Comparison of ENCODE assay signal across 1 cellular context in the genomic region with DNA sequence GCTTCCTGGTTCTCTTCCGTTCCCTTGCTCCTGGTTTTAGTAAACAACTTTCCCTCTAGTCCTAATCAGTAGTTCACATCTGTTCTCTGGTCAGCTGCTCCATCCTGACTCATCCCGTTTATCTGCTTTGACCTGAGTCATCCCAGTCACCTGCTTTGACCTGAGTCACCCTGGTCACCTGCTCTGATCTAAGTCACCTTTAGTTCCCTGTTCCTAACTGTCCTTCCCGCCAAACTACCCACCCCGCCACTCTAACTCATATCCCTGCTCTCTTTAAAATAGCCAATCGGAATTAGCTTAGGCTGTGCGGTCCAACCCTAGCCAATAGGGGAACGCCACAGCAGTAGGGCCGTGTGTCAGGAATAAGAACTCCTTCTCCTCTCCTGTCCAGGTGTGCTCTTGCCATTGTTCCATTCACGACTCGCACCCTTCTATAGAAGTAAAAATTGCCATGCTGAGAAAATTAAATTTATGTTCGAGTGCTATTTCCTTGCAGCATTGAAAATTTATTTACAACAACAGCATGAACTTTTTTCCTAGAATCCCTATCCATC.
TF ChIP-seq lines count a peak whose summit lies in the region.

No MANE protein-coding gene starts in this region.

TF ChIP-seq in K562, 482 proteins besides CTCF, POLR2A, EP300 and RAD21 (continued from another document and continues in another):
- TF ChIP-seq, protein P1, sequence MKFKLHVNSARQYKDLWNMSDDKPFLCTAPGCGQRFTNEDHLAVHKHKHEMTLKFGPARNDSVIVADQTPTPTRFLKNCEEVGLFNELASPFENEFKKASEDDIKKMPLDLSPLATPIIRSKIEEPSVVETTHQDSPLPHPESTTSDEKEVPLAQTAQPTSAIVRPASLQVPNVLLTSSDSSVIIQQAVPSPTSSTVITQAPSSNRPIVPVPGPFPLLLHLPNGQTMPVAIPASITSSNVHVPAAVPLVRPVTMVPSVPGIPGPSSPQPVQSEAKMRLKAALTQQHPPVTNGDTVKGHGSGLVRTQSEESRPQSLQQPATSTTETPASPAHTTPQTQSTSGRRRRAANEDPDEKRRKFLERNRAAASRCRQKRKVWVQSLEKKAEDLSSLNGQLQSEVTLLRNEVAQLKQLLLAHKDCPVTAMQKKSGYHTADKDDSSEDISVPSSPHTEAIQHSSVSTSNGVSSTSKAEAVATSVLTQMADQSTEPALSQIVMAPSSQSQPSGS (CRISPR knock-in tag; IDR thresholded peaks at IDR 0.05), result no peak
- TF ChIP-seq MAFK (IDR thresholded peaks at IDR 0.05; ENCODE audit: low read length), result peak; percentile 79
- peak; percentile 60 for TF ChIP-seq PTTG1 (tag; IDR thresholded peaks at IDR 0.05; ENCODE audit: low read depth)
- TF ChIP-seq, protein P2, sequence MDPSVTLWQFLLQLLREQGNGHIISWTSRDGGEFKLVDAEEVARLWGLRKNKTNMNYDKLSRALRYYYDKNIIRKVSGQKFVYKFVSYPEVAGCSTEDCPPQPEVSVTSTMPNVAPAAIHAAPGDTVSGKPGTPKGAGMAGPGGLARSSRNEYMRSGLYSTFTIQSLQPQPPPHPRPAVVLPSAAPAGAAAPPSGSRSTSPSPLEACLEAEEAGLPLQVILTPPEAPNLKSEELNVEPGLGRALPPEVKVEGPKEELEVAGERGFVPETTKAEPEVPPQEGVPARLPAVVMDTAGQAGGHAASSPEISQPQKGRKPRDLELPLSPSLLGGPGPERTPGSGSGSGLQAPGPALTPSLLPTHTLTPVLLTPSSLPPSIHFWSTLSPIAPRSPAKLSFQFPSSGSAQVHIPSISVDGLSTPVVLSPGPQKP (CRISPR knock-in tag; IDR thresholded peaks at IDR 0.05), result no peak
- no peak for TF ChIP-seq ZNF12 (CRISPR knock-in tag; IDR thresholded peaks at IDR 0.05)
- TF ChIP-seq, protein P3, sequence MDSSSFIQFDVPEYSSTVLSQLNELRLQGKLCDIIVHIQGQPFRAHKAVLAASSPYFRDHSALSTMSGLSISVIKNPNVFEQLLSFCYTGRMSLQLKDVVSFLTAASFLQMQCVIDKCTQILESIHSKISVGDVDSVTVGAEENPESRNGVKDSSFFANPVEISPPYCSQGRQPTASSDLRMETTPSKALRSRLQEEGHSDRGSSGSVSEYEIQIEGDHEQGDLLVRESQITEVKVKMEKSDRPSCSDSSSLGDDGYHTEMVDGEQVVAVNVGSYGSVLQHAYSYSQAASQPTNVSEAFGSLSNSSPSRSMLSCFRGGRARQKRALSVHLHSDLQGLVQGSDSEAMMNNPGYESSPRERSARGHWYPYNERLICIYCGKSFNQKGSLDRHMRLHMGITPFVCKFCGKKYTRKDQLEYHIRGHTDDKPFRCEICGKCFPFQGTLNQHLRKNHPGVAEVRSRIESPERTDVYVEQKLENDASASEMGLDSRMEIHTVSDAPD (CRISPR knock-in tag; IDR thresholded peaks at IDR 0.05), result no peak
- TF ChIP-seq, protein P4, sequence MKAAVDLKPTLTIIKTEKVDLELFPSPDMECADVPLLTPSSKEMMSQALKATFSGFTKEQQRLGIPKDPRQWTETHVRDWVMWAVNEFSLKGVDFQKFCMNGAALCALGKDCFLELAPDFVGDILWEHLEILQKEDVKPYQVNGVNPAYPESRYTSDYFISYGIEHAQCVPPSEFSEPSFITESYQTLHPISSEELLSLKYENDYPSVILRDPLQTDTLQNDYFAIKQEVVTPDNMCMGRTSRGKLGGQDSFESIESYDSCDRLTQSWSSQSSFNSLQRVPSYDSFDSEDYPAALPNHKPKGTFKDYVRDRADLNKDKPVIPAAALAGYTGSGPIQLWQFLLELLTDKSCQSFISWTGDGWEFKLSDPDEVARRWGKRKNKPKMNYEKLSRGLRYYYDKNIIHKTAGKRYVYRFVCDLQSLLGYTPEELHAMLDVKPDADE (conservative IDR thresholded peaks at IDR 0.05; ENCODE audit: control insufficient read depth, low read depth, low read length), result no peak
- TF ChIP-seq KLF16 (IDR thresholded peaks at IDR 0.05), result peak; percentile 78
- TF ChIP-seq ZNF124 (CRISPR knock-in tag; IDR thresholded peaks at IDR 0.05), result no peak
- TF ChIP-seq CBFA2T2 (conservative IDR thresholded peaks at IDR 0.05), result peak; percentile 94
- TF ChIP-seq NCOA4 (IDR thresholded peaks at IDR 0.05; ENCODE audit: partially characterized antibody), result no peak
- TF ChIP-seq, protein P5, sequence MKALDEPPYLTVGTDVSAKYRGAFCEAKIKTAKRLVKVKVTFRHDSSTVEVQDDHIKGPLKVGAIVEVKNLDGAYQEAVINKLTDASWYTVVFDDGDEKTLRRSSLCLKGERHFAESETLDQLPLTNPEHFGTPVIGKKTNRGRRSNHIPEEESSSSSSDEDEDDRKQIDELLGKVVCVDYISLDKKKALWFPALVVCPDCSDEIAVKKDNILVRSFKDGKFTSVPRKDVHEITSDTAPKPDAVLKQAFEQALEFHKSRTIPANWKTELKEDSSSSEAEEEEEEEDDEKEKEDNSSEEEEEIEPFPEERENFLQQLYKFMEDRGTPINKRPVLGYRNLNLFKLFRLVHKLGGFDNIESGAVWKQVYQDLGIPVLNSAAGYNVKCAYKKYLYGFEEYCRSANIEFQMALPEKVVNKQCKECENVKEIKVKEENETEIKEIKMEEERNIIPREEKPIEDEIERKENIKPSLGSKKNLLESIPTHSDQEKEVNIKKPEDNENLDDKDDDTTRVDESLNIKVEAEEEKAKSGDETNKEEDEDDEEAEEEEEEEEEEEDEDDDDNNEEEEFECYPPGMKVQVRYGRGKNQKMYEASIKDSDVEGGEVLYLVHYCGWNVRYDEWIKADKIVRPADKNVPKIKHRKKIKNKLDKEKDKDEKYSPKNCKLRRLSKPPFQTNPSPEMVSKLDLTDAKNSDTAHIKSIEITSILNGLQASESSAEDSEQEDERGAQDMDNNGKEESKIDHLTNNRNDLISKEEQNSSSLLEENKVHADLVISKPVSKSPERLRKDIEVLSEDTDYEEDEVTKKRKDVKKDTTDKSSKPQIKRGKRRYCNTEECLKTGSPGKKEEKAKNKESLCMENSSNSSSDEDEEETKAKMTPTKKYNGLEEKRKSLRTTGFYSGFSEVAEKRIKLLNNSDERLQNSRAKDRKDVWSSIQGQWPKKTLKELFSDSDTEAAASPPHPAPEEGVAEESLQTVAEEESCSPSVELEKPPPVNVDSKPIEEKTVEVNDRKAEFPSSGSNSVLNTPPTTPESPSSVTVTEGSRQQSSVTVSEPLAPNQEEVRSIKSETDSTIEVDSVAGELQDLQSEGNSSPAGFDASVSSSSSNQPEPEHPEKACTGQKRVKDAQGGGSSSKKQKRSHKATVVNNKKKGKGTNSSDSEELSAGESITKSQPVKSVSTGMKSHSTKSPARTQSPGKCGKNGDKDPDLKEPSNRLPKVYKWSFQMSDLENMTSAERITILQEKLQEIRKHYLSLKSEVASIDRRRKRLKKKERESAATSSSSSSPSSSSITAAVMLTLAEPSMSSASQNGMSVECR (CRISPR knock-in tag; IDR thresholded peaks at IDR 0.05), result no peak
- peak; percentile 82 for TF ChIP-seq NBN (IDR thresholded peaks at IDR 0.05; ENCODE audit: low read depth)
- TF ChIP-seq, protein P6, sequence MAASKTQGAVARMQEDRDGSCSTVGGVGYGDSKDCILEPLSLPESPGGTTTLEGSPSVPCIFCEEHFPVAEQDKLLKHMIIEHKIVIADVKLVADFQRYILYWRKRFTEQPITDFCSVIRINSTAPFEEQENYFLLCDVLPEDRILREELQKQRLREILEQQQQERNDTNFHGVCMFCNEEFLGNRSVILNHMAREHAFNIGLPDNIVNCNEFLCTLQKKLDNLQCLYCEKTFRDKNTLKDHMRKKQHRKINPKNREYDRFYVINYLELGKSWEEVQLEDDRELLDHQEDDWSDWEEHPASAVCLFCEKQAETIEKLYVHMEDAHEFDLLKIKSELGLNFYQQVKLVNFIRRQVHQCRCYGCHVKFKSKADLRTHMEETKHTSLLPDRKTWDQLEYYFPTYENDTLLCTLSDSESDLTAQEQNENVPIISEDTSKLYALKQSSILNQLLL (CRISPR knock-in tag; IDR thresholded peaks at IDR 0.05; ENCODE audit: borderline replicate concordance), result no peak
- no peak for TF ChIP-seq ZC3H4 (CRISPR knock-in tag; IDR thresholded peaks at IDR 0.05; ENCODE audit: borderline replicate concordance)
- no peak for TF ChIP-seq SAP30 (IDR thresholded peaks at IDR 0.05; ENCODE audit: borderline replicate concordance, insufficient read depth, low read depth, low read length, poor library complexity, severe bottlenecking)
- TF ChIP-seq, protein P7, sequence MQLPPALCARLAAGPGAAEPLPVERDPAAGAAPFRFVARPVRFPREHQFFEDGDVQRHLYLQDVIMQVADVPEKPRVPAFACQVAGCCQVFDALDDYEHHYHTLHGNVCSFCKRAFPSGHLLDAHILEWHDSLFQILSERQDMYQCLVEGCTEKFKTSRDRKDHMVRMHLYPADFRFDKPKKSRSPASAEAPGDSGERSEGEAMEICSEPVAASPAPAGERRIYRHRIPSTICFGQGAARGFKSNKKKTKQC (CRISPR knock-in tag; IDR thresholded peaks at IDR 0.05), result no peak
- no peak for TF ChIP-seq IRF2 (CRISPR knock-in tag; IDR thresholded peaks at IDR 0.05)
- TF ChIP-seq, protein P8, sequence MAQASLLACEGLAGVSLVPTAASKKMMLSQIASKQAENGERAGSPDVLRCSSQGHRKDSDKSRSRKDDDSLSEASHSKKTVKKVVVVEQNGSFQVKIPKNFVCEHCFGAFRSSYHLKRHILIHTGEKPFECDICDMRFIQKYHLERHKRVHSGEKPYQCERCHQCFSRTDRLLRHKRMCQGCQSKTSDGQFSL (CRISPR knock-in tag; IDR thresholded peaks at IDR 0.05), result no peak
- TF ChIP-seq, protein P8 (tag; IDR thresholded peaks at IDR 0.05), result no peak
- TF ChIP-seq, protein P9, sequence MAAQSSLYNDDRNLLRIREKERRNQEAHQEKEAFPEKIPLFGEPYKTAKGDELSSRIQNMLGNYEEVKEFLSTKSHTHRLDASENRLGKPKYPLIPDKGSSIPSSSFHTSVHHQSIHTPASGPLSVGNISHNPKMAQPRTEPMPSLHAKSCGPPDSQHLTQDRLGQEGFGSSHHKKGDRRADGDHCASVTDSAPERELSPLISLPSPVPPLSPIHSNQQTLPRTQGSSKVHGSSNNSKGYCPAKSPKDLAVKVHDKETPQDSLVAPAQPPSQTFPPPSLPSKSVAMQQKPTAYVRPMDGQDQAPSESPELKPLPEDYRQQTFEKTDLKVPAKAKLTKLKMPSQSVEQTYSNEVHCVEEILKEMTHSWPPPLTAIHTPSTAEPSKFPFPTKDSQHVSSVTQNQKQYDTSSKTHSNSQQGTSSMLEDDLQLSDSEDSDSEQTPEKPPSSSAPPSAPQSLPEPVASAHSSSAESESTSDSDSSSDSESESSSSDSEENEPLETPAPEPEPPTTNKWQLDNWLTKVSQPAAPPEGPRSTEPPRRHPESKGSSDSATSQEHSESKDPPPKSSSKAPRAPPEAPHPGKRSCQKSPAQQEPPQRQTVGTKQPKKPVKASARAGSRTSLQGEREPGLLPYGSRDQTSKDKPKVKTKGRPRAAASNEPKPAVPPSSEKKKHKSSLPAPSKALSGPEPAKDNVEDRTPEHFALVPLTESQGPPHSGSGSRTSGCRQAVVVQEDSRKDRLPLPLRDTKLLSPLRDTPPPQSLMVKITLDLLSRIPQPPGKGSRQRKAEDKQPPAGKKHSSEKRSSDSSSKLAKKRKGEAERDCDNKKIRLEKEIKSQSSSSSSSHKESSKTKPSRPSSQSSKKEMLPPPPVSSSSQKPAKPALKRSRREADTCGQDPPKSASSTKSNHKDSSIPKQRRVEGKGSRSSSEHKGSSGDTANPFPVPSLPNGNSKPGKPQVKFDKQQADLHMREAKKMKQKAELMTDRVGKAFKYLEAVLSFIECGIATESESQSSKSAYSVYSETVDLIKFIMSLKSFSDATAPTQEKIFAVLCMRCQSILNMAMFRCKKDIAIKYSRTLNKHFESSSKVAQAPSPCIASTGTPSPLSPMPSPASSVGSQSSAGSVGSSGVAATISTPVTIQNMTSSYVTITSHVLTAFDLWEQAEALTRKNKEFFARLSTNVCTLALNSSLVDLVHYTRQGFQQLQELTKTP (IDR thresholded peaks at IDR 0.05; ENCODE audit: low read depth in 1 of 2, partially characterized antibody in 2 of 2), result peak; percentile 53 to 99
- TF ChIP-seq SMARCA4 (IDR thresholded peaks at IDR 0.05), result peak; percentile 99
- TF ChIP-seq CCNT2 (IDR thresholded peaks at IDR 0.05; ENCODE audit: borderline replicate concordance, extremely low read depth, insufficient read length, low read depth, low read length), result peak; percentile 15
- no peak for TF ChIP-seq SNRNP70 (optimal IDR thresholded peaks at IDR 0.05; ENCODE audit: low read depth, low read length)
- no peak for TF ChIP-seq ZFX (CRISPR knock-in tag; IDR thresholded peaks at IDR 0.05)
- TF ChIP-seq MEF2D (tag; conservative IDR thresholded peaks at IDR 0.05; ENCODE audit: low read depth), result peak; percentile 70
- TF ChIP-seq POLR2AphosphoS2 (IDR thresholded peaks at IDR 0.05; ENCODE audit: low read length), result no peak
- TF ChIP-seq NELFE (IDR thresholded peaks at IDR 0.05; ENCODE audit: insufficient read depth, insufficient read length), result no peak
- TF ChIP-seq MED1 (CRISPR knock-in tag; IDR thresholded peaks at IDR 0.05; ENCODE audit: borderline replicate concordance), result no peak
- TF ChIP-seq DDX20 (tag; IDR thresholded peaks at IDR 0.05; ENCODE audit: low read depth), result peak; percentile 78; the same call in 1 of the 2 replicates
- TF ChIP-seq, protein P10, sequence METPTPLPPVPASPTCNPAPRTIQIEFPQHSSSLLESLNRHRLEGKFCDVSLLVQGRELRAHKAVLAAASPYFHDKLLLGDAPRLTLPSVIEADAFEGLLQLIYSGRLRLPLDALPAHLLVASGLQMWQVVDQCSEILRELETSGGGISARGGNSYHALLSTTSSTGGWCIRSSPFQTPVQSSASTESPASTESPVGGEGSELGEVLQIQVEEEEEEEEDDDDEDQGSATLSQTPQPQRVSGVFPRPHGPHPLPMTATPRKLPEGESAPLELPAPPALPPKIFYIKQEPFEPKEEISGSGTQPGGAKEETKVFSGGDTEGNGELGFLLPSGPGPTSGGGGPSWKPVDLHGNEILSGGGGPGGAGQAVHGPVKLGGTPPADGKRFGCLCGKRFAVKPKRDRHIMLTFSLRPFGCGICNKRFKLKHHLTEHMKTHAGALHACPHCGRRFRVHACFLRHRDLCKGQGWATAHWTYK (CRISPR knock-in tag; IDR thresholded peaks at IDR 0.05), result no peak; the same call in 1 of the 2 replicates
- TF ChIP-seq BHLHE40 (IDR thresholded peaks at IDR 0.05; ENCODE audit: low read length), result peak; percentile 93
- no peak for TF ChIP-seq ZFP36 (IDR thresholded peaks at IDR 0.05; ENCODE audit: low read depth, low read length, partially characterized antibody)
- peak; percentile 53; the same call in 1 of the 2 replicates for TF ChIP-seq RNF2 (IDR thresholded peaks at IDR 0.05)
- TF ChIP-seq PHF8 (IDR thresholded peaks at IDR 0.05; ENCODE audit: borderline replicate concordance, low read length), result no peak
- TF ChIP-seq GATAD2B (IDR thresholded peaks at IDR 0.05; ENCODE audit: borderline replicate concordance), result no peak; the same call in 1 of the 2 replicates
- TF ChIP-seq MTF1 (CRISPR knock-in tag; IDR thresholded peaks at IDR 0.05; ENCODE audit: borderline replicate concordance), result peak; percentile 69; the same call in 1 of the 2 replicates
- TF ChIP-seq ZNF695 (CRISPR knock-in tag; IDR thresholded peaks at IDR 0.05), result no peak
